Comparison of ENCODE assay signal across 18 cellular contexts in the genomic region with DNA sequence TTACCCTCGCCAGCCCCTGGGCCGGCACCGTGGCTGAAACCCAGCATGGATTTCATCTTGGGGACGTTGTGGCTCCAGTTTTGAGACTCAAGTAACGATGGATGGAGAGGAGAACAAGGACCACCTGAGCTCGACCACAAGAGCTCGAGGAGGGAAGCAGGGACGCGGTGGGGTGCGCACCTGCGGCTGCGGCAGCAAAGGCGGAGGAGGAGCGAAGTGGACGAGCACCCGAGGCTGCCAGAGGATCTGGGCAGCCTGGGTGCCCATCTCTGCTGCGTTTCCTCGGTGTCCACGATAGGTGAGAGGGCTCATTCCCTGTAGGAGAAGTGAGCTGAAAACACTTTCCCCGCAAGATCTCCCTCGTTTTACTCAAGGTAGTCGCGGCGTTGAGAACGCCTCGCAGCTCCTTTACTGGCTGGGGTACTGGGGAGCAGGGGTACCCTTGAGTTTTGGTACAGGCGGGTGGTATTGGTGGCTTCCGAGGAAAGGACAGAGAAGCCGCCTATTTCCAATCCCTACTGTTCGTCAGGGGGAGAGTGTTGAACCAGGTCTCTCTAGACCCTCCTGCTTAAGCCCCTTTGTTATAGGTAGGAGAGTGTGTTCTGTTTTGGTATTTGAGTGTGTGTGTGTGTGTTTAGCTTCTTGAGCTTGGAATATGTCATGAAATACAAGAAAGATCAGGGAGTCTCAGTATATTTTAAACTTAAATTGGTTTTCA.
"Had no signal": no experiment of that assay in that cellular context is flagged by ENCODE, and none has a peak within 500 bp of the region (broad histone marks: within the 10 kb centered on the region; RNA-seq: fewer than 3 reads in every experiment).

No MANE protein-coding gene starts in this region.

- H3K36me3 ChIP-seq: adrenal gland, sigmoid colon, upper lobe of left lung had no signal

- ATAC-seq: activated CD4-positive, alpha-beta T cell treated with anti-CD3 and anti-CD28 coated beads for 36 hours; activated CD8-positive, alpha-beta T cell treated with anti-CD3 and anti-CD28 coated beads, Interleukin-2, amount 10 ng/mL, durations not matched to agents 7 days and 5 days; effector memory CD8-positive, alpha-beta T cell; left lobe of liver; mucosa of descending colon; naive thymus-derived CD8-positive, alpha-beta T cell had no signal

- H3K27ac ChIP-seq: adrenal gland, sigmoid colon, upper lobe of left lung had no signal

- H3K4me3 Mint-ChIP-seq: activated CD4-positive, alpha-beta T cell treated with anti-CD3 and anti-CD28 coated beads for 36 hours; activated CD8-positive, alpha-beta T cell treated with anti-CD3 and anti-CD28 coated beads, Interleukin-2, amount 10 ng/mL, durations not matched to agents 7 days and 5 days; activated naive CD4-positive, alpha-beta T cell treated with anti-CD3 and anti-CD28 coated beads for 36 hours; central memory CD8-positive, alpha-beta T cell; effector memory CD8-positive, alpha-beta T cell; stimulated activated naive CD8-positive, alpha-beta T cell treated with anti-CD3 and anti-CD28 coated beads, Interleukin-15, Interleukin-2, amounts not matched to agents 100 ng/mL and 50 ng/mL, for 24 hours had no signal

- H3K9me3 ChIP-seq: adrenal gland, mucosa of descending colon, upper lobe of left lung had no signal

- H3K27ac Mint-ChIP-seq: activated CD4-positive, alpha-beta T cell treated with anti-CD3 and anti-CD28 coated beads for 36 hours; activated CD8-positive, alpha-beta T cell treated with anti-CD3 and anti-CD28 coated beads, Interleukin-2, amount 10 ng/mL, durations not matched to agents 7 days and 5 days; activated naive CD4-positive, alpha-beta T cell treated with anti-CD3 and anti-CD28 coated beads for 36 hours; effector memory CD8-positive, alpha-beta T cell; stimulated activated naive CD8-positive, alpha-beta T cell treated with anti-CD3 and anti-CD28 coated beads, Interleukin-15, Interleukin-2, amounts not matched to agents 100 ng/mL and 50 ng/mL, for 24 hours had no signal

- DNase-seq: activated CD4-positive, alpha-beta T cell treated with anti-CD3 and anti-CD28 coated beads for 36 hours; activated CD8-positive, alpha-beta memory T cell treated with anti-CD3 and anti-CD28 coated beads, Interleukin-2, amount 50 U/mL, for 48 hours; activated CD8-positive, alpha-beta T cell treated with anti-CD3 and anti-CD28 coated beads, Interleukin-2, amount 10 ng/mL, durations not matched to agents 7 days and 5 days; activated naive CD4-positive, alpha-beta T cell treated with anti-CD3 and anti-CD28 coated beads for 36 hours; adrenal gland; effector memory CD8-positive, alpha-beta T cell; erythroblast; hippocampal formation; islet precursor cell; mucosa of descending colon; naive thymus-derived CD8-positive, alpha-beta T cell; occipital lobe; sigmoid colon; stimulated activated CD4-positive, alpha-beta T cell treated with anti-CD3 and anti-CD28 coated beads, Interleukin-2, amount 100 ng/mL, for 24 hours had no signal

- H3K4me3 ChIP-seq: adrenal gland, mucosa of descending colon, sigmoid colon, upper lobe of left lung had no signal
